2 cellular contexts compared by ENCODE assay signal in genomic region chr12:26056335-26056734, GRCh38.
TF ChIP-seq lines count a peak whose summit lies in the region.

No MANE protein-coding gene starts in this region.

TF ChIP-seq in liver, 16 proteins besides CTCF, POLR2A, EP300 and RAD21:
- TF ChIP-seq REST (IDR thresholded peaks at IDR 0.05), result no peak
- TF ChIP-seq EGR1 (IDR thresholded peaks at IDR 0.05; ENCODE audit: low read depth in 2 of 2), result no peak
- no peak for TF ChIP-seq HNF4G (IDR thresholded peaks at IDR 0.05)
- no peak for TF ChIP-seq MAX (IDR thresholded peaks at IDR 0.05)
- no peak for TF ChIP-seq YY1 (IDR thresholded peaks at IDR 0.05)
- peak in 1 of 2 donors; percentile 27 for TF ChIP-seq RXRA (IDR thresholded peaks at IDR 0.05)
- no peak for TF ChIP-seq FOXA1 (IDR thresholded peaks at IDR 0.05)
- peak; percentile 8 to 54 for TF ChIP-seq HNF4A (conservative IDR thresholded peaks at IDR 0.05)
- peak; percentile 64 for TF ChIP-seq ATF3 (IDR thresholded peaks at IDR 0.05)
- no peak for TF ChIP-seq NR2F2 (IDR thresholded peaks at IDR 0.05)
- TF ChIP-seq JUND (IDR thresholded peaks at IDR 0.05), result peak; percentile 93 to 98
- peak; percentile 25 for TF ChIP-seq FOXA2 (IDR thresholded peaks at IDR 0.05)
- TF ChIP-seq ZBTB33 (IDR thresholded peaks at IDR 0.05), result no peak
- TF ChIP-seq SP1 (IDR thresholded peaks at IDR 0.05), result no peak
- no peak for TF ChIP-seq TAF1 (conservative IDR thresholded peaks at IDR 0.05)
- TF ChIP-seq GABPA (IDR thresholded peaks at IDR 0.05 in 1 of 2, conservative IDR thresholded peaks at IDR 0.05 in 1 of 2), result no peak

TF ChIP-seq in HepG2, 621 proteins besides CTCF, POLR2A, EP300 and RAD21 (continued from another document):
- TF ChIP-seq ZNF710 (CRISPR knock-in tag; IDR thresholded peaks at IDR 0.05; ENCODE audit: borderline replicate concordance) (no peak), TBP (CRISPR knock-in tag; IDR thresholded peaks at IDR 0.05) (no peak), PRDM10 (CRISPR knock-in tag; IDR thresholded peaks at IDR 0.05; ENCODE audit: low read depth) (no peak), SKI (IDR thresholded peaks at IDR 0.05; ENCODE audit: partially characterized antibody) (no peak), ZBTB44 (CRISPR knock-in tag; IDR thresholded peaks at IDR 0.05) (no peak), WIZ (CRISPR knock-in tag; IDR thresholded peaks at IDR 0.05) (no peak), ATF6 (CRISPR knock-in tag; conservative IDR thresholded peaks at IDR 0.05) (no peak), LCORL (IDR thresholded peaks at IDR 0.05) (no peak), LCORL (CRISPR knock-in tag; IDR thresholded peaks at IDR 0.05) (no peak), SYNCRIP (IDR thresholded peaks at IDR 0.05; ENCODE audit: insufficient read depth, low read depth, low read length) (no peak), UBTF (CRISPR knock-in tag; IDR thresholded peaks at IDR 0.05) (no peak), ETV6 (CRISPR knock-in tag; conservative IDR thresholded peaks at IDR 0.05) (no peak)
